9 cellular contexts compared by ENCODE assay signal in genomic region chr6:148565931-148566663, GRCh38.
DNase-seq lines count a peak whose midpoint lies in the region; ATAC-seq, FAIRE-seq and TF ChIP-seq lines count a peak whose summit lies in the region.
"Had no signal": no experiment of that assay in that cellular context is flagged by ENCODE, and none has a peak within 500 bp of the region (broad histone marks: within the 10 kb centered on the region; RNA-seq: fewer than 3 reads in every experiment).

No MANE protein-coding gene starts in this region.

- CTCF ChIA-PET in AG04449 (lab: Yijun Ruan, JAX) = interaction anchor here (1.2 to 10.6 kb wide), 2 partner anchors 408 to 462 kb away, joined by 4 to 105 read pairs; no protein-coding TSS in a partner anchor

- H3K27me3 Mint-ChIP-seq in stimulated activated naive CD8-positive, alpha-beta T cell treated with anti-CD3 and anti-CD28 coated beads, Interleukin-15, Interleukin-2, amounts not matched to agents 100 ng/mL and 50 ng/mL, for 24 hours = peaks cover 41% of the 10 kb centered on the region

- H3K4me1 Mint-ChIP-seq in stimulated activated naive CD8-positive, alpha-beta T cell treated with anti-CD3 and anti-CD28 coated beads, Interleukin-15, Interleukin-2, amounts not matched to agents 100 ng/mL and 50 ng/mL, for 24 hours (ENCODE audit: low read depth) = peaks cover 15% of the 10 kb centered on the region

- no peak for TF ChIP-seq CTCF in AG04449 (IDR thresholded peaks at IDR 0.05; ENCODE audit: insufficient read depth, low read length, missing control alignments)

- no peaks in the 10 kb centered on the region for H3K27me3 ChIP-seq in small intestine (ENCODE audit: control insufficient read depth in 2 of 2, insufficient read depth in 2 of 2, low read length in 2 of 2)

- peak overlapping the region; percentile 74 for H3K27ac Mint-ChIP-seq in stimulated activated naive CD8-positive, alpha-beta T cell treated with anti-CD3 and anti-CD28 coated beads, Interleukin-15, Interleukin-2, amounts not matched to agents 100 ng/mL and 50 ng/mL, for 24 hours

- H3K9me3 ChIP-seq in small intestine (ENCODE audit: control insufficient read depth, low read depth) = no peaks in the 10 kb centered on the region
- H3K9me3 ChIP-seq: psoas muscle had no signal

- H3K9me3 Mint-ChIP-seq in stimulated activated naive CD8-positive, alpha-beta T cell treated with anti-CD3 and anti-CD28 coated beads, Interleukin-15, Interleukin-2, amounts not matched to agents 100 ng/mL and 50 ng/mL, for 24 hours = no peaks in the 10 kb centered on the region

- H3K4me1 ChIP-seq in small intestine (ENCODE audit: control insufficient read depth in 2 of 2, insufficient read depth in 1 of 2, low read depth in 1 of 2, low read length in 1 of 2) = no peaks in the 10 kb centered on the region
- H3K4me1 ChIP-seq: psoas muscle had no signal

- peak; percentile 69 for ATAC-seq in GM19395 (IDR thresholded peaks at IDR 0.05; ENCODE audit: unreplicated experiment)
- no peak for ATAC-seq in GM19467 (IDR thresholded peaks at IDR 0.05; ENCODE audit: unreplicated experiment)

- no peaks in the 10 kb centered on the region for H3K36me3 ChIP-seq in small intestine (ENCODE audit: control insufficient read depth in 2 of 2, insufficient read depth in 2 of 2, low read length in 2 of 2)

- H3K36me3 Mint-ChIP-seq in stimulated activated naive CD8-positive, alpha-beta T cell treated with anti-CD3 and anti-CD28 coated beads, Interleukin-15, Interleukin-2, amounts not matched to agents 100 ng/mL and 50 ng/mL, for 24 hours (ENCODE audit: low read depth) = no peaks in the 10 kb centered on the region

- H3K4me3 ChIP-seq in AG04449 (ENCODE audit: low read depth, low read length) = no peak overlapping the region
- H3K4me3 ChIP-seq in small intestine (ENCODE audit: low read depth in 1 of 2, low read length in 2 of 2) = no peak overlapping the region
- H3K4me3 ChIP-seq: psoas muscle had no signal

- H3K4me3 Mint-ChIP-seq in stimulated activated naive CD8-positive, alpha-beta T cell treated with anti-CD3 and anti-CD28 coated beads, Interleukin-15, Interleukin-2, amounts not matched to agents 100 ng/mL and 50 ng/mL, for 24 hours = no peak overlapping the region

- POLR2A ChIA-PET in AG04449 (lab: Yijun Ruan, JAX) = no interaction called here

- no peak overlapping the region for H3K27ac ChIP-seq in small intestine (ENCODE audit: low read depth in 1 of 2, low read length in 1 of 2)
- H3K27ac ChIP-seq: psoas muscle had no signal

- FAIRE-seq in small intestine (lab: Jason Lieb, UNC) = no peak

- WGBS in small intestine, 3 donors = 75 to 78% (median 75%) methylated on average over 12 of the region's 12 CpGs

- peak; percentile 65 for DNase-seq in AG04449 (ENCODE audit: low read depth, low spot score)
- DNase-seq in fibroblast of the conjunctiva (ENCODE audit: low read depth) = peak; percentile 38
- no peak for DNase-seq in activated CD8-positive, alpha-beta memory T cell treated with anti-CD3 and anti-CD28 coated beads, Interleukin-2, amount 50 U/mL, for 4 hours
- no peak for DNase-seq in small intestine

TF ChIP-seq in PFSK-1, 5 proteins besides CTCF, POLR2A, EP300 and RAD21:
- TF ChIP-seq, protein P1, sequence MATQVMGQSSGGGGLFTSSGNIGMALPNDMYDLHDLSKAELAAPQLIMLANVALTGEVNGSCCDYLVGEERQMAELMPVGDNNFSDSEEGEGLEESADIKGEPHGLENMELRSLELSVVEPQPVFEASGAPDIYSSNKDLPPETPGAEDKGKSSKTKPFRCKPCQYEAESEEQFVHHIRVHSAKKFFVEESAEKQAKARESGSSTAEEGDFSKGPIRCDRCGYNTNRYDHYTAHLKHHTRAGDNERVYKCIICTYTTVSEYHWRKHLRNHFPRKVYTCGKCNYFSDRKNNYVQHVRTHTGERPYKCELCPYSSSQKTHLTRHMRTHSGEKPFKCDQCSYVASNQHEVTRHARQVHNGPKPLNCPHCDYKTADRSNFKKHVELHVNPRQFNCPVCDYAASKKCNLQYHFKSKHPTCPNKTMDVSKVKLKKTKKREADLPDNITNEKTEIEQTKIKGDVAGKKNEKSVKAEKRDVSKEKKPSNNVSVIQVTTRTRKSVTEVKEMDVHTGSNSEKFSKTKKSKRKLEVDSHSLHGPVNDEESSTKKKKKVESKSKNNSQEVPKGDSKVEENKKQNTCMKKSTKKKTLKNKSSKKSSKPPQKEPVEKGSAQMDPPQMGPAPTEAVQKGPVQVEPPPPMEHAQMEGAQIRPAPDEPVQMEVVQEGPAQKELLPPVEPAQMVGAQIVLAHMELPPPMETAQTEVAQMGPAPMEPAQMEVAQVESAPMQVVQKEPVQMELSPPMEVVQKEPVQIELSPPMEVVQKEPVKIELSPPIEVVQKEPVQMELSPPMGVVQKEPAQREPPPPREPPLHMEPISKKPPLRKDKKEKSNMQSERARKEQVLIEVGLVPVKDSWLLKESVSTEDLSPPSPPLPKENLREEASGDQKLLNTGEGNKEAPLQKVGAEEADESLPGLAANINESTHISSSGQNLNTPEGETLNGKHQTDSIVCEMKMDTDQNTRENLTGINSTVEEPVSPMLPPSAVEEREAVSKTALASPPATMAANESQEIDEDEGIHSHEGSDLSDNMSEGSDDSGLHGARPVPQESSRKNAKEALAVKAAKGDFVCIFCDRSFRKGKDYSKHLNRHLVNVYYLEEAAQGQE (IDR thresholded peaks at IDR 0.05; ENCODE audit: insufficient read depth in 1 of 2, low read depth in 2 of 2, low read length in 2 of 2) = no peak
- TF ChIP-seq FOXP2 (optimal IDR thresholded peaks at IDR 0.05; ENCODE audit: borderline replicate concordance, extremely low read depth, extremely low read length, insufficient read depth) = peak; percentile 49

Comparison
In these comparisons a context has a peak if more than half of its experiments do, and no peak if none do; other contexts are left out.
1. DNase-seq: peak in AG04449 (single experiment) and fibroblast of the conjunctiva (single experiment); none in activated CD8-positive, alpha-beta memory T cell treated with anti-CD3 and anti-CD28 coated beads, Interleukin-2, amount 50 U/mL, for 4 hours (single experiment) and small intestine (single experiment).